ENCODE assay signal across 29 cellular contexts in genomic region chr22:17410576-17410975, GRCh38. TPM values are rescaled to one million over a fixed set of nuclear protein-coding genes. Genes with fewer than 3 reads are reported as not detected.
"Had no signal": no experiment of that assay in that cellular context is flagged by ENCODE, and none has a peak within 500 bp of the region (broad histone marks: within the 10 kb centered on the region; RNA-seq: fewer than 3 reads in every experiment).

No MANE protein-coding gene starts in this region.

- H3K4me3 ChIP-seq: adrenal gland, ascending aorta, gastroesophageal sphincter, heart left ventricle, mucosa of descending colon, transverse colon had no signal

- H3K9me3 ChIP-seq: adrenal gland, ascending aorta, gastroesophageal sphincter, heart left ventricle, mucosa of descending colon, transverse colon had no signal

- H3K4me1 Mint-ChIP-seq: activated CD4-positive, alpha-beta T cell treated with anti-CD3 and anti-CD28 coated beads for 36 hours; naive B cell; stimulated activated naive B cell treated with anti-CD40 and anti-IgM and Interleukin-4, amounts not matched to agents 10 μg/mL and 1 μg/mL and 100 μg/mL, for 72 hours had no signal

- H3K27ac ChIP-seq: adrenal gland, ascending aorta, gastroesophageal sphincter, transverse colon had no signal

- DNase-seq: activated CD4-positive, alpha-beta T cell treated with anti-CD3 and anti-CD28 coated beads for 36 hours; activated CD4-positive, alpha-beta T cell treated with anti-CD3 and anti-CD28 coated beads, Interleukin-2, amount 50 U/mL, for 4 hours; activated CD8-positive, alpha-beta memory T cell treated with anti-CD3 and anti-CD28 coated beads, Interleukin-2, amount 50 U/mL, for 48 hours; activated naive CD4-positive, alpha-beta T cell; activated T-cell treated with anti-CD3 and anti-CD28 coated beads, Interleukin-2, amount 50 U/mL, for 4 hours; adrenal gland; effector CD4-positive, alpha-beta T cell; erythroblast; islet precursor cell; left cardiac atrium; mesenchymal stem cell; mucosa of descending colon; naive B cell; stimulated activated CD4-positive, alpha-beta T cell treated with anti-CD3 and anti-CD28 coated beads, Interleukin-2, amount 100 ng/mL, for 48 hours; stimulated activated CD8-positive, alpha-beta memory T cell treated with anti-CD3 and anti-CD28 coated beads, Interleukin-4, amount 100 ng/mL, for 48 hours; stimulated activated naive B cell treated with anti-CD40 and anti-IgM and Interleukin-4, amounts not matched to agents 10 μg/mL and 1 μg/mL and 100 μg/mL, for 72 hours; T-helper 1 cell; T-helper 9 cell; transverse colon had no signal

- H3K27me3 ChIP-seq: adrenal gland, ascending aorta, gastroesophageal sphincter, heart left ventricle, transverse colon had no signal

- FAIRE-seq: bronchial epithelial cell, urothelium cell line had no signal

- H3K27me3 Mint-ChIP-seq: activated CD4-positive, alpha-beta T cell treated with anti-CD3 and anti-CD28 coated beads for 36 hours; naive B cell; stimulated activated naive B cell treated with anti-CD40 and anti-IgM and Interleukin-4, amounts not matched to agents 10 μg/mL and 1 μg/mL and 100 μg/mL, for 72 hours had no signal

- H3K36me3 Mint-ChIP-seq: activated naive CD8-positive, alpha-beta T cell; naive B cell; stimulated activated naive B cell treated with anti-CD40 and anti-IgM and Interleukin-4, amounts not matched to agents 10 μg/mL and 1 μg/mL and 100 μg/mL, for 72 hours had no signal

- H3K4me3 Mint-ChIP-seq: activated CD4-positive, alpha-beta T cell treated with anti-CD3 and anti-CD28 coated beads for 36 hours; activated naive CD8-positive, alpha-beta T cell; activated T-cell treated with anti-CD3 and anti-CD28 coated beads, Interleukin-2, amount 50 U/mL, for 4 hours; dendritic cell treated with granulocyte-macrophage colony-stimulating factor and Interleukin-4, amounts not matched to agents 40 ng/mL and 50 ng/mL, for 4 days; naive B cell; neural crest cell; stimulated activated naive B cell treated with anti-CD40 and anti-IgM and Interleukin-4, amounts not matched to agents 10 μg/mL and 1 μg/mL and 100 μg/mL, for 72 hours had no signal

- H3K9me3 Mint-ChIP-seq: activated T-cell treated with anti-CD3 and anti-CD28 coated beads, Interleukin-2, amount 50 U/mL, for 4 hours; activated T-helper 2 cell treated with anti-CD3 and anti-CD28 coated beads, Interferon-gamma antibody, Interleukin-2, Interleukin-4, amounts not matched to agents 10 μg/mL and 5 μg/mL and 100 μg/mL, durations not matched to agents 14 hours and 24 hours and 36 hours; dendritic cell treated with granulocyte-macrophage colony-stimulating factor and Interleukin-4, amounts not matched to agents 40 ng/mL and 50 ng/mL, for 4 days; naive B cell; neural crest cell; stimulated activated naive B cell treated with anti-CD40 and anti-IgM and Interleukin-4, amounts not matched to agents 10 μg/mL and 1 μg/mL and 100 μg/mL, for 72 hours had no signal

- H3K4me1 ChIP-seq: adrenal gland, ascending aorta, gastroesophageal sphincter, transverse colon had no signal

- H3K36me3 ChIP-seq: adrenal gland, ascending aorta, gastroesophageal sphincter, heart left ventricle, transverse colon had no signal

- ATAC-seq: activated CD4-positive, alpha-beta T cell treated with anti-CD3 and anti-CD28 coated beads for 36 hours; activated T-cell treated with anti-CD3 and anti-CD28 coated beads, Interleukin-2, amount 50 U/mL, for 4 hours; gastroesophageal sphincter; mucosa of descending colon; stimulated activated naive B cell treated with anti-CD40 and anti-IgM and Interleukin-4, amounts not matched to agents 10 μg/mL and 1 μg/mL and 100 μg/mL, for 72 hours had no signal

- H3K27ac Mint-ChIP-seq: activated CD4-positive, alpha-beta T cell treated with anti-CD3 and anti-CD28 coated beads for 36 hours; activated naive CD8-positive, alpha-beta T cell; activated T-helper 2 cell treated with anti-CD3 and anti-CD28 coated beads, Interferon-gamma antibody, Interleukin-2, Interleukin-4, amounts not matched to agents 10 μg/mL and 5 μg/mL and 100 μg/mL, durations not matched to agents 14 hours and 24 hours and 36 hours; dendritic cell treated with granulocyte-macrophage colony-stimulating factor and Interleukin-4, amounts not matched to agents 40 ng/mL and 50 ng/mL, for 4 days; naive B cell; stimulated activated naive B cell treated with anti-CD40 and anti-IgM and Interleukin-4, amounts not matched to agents 10 μg/mL and 1 μg/mL and 100 μg/mL, for 72 hours had no signal

RNA-seq across cellular contexts. Expression of gene CECR2, which starts 41.3 kb away (rescaled TPM):
- total RNA-seq: activated CD8-positive, alpha-beta memory T cell treated with anti-CD3 and anti-CD28 coated beads for 36 hours; activated T-helper 2 cell treated with anti-CD3 and anti-CD28 coated beads, Interferon-gamma antibody, Interleukin-2, Interleukin-4, amounts not matched to agents 10 μg/mL and 5 μg/mL and 100 μg/mL, durations not matched to agents 14 hours and 24 hours and 36 hours; bronchial epithelial cell had no signal
